Comparison of ENCODE assay signal across 8 cellular contexts in the genomic region with DNA sequence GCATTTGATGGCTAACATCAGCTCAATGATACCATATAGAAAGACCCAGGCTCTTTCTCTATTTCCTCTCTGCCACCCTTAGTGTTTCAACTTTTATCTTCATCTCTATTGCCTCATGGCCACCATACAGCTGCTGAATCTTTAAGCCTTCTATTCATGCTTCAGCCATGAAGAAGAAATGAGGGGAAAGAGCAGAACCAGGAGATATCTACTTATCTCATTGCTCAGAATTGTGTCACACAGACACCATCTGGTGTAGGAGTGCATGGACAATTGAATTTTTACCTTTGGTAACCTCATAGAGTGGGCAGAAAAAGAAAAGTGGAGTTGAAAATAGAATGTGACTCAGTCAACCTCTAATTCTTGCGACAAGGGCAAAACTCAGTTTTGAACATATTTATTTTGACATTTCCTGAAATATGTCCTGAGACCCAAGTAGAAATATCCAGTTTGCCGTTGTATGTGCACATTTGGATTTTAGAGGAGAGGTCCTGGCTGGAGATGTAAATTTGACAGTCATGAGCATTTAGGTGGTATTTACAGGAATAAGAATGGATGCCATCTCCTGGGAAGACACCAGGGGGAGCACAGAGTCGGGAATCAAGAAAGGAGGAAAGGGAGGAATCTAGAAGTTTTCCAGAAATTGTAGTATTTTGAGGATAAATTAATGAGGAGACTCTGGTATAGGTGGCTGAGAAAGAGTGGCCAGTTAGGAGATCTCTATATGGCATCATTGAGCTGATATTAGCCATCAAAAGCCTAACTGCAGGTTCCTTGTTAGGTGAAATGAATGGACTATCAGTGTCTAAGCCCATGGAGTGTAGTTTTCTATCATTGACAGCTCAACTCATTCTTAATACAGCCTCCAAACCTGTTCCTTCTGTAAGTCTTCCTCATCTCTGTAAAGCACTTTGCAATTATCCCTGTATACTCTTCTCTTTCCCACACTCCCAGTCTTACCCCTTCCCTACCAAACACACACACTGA. TPM values are rescaled to one million over a fixed set of nuclear protein-coding genes. Genes with fewer than 3 reads are reported as not detected.
DNase-seq lines count a peak whose midpoint lies in the region; ATAC-seq, FAIRE-seq and TF ChIP-seq lines count a peak whose summit lies in the region.

No MANE protein-coding gene starts in this region.

- H3K27ac ChIP-seq in GM23248 (no peak overlapping the region), VCaP (no peak overlapping the region), small intestine (ENCODE audit: low read depth in 1 of 2, low read length in 1 of 2) (no peak overlapping the region)

- in situ Hi-C loops in GM23248 (cut with MboI): no loop called here

- H3K9me3 ChIP-seq in GM23248 (ENCODE audit: low read depth) (no peaks in the 10 kb centered on the region), small intestine (ENCODE audit: control insufficient read depth, low read depth) (no peaks in the 10 kb centered on the region)

- no peaks in the 10 kb centered on the region for H3K79me2 ChIP-seq in GM23248 (ENCODE audit: insufficient read depth)

- H3K4me3 ChIP-seq in GM23248: no peak overlapping the region
- H3K4me3 ChIP-seq in small intestine (ENCODE audit: low read depth in 1 of 2, low read length in 2 of 2): no peak overlapping the region

- no peak for FAIRE-seq in small intestine (lab: Jason Lieb, UNC)

- H3K27me3 ChIP-seq in GM23248 (replicated peaks; ENCODE audit: insufficient read depth) (peaks cover 14% of the 10 kb centered on the region; the same call in 1 of the 2 replicates), small intestine (ENCODE audit: control insufficient read depth in 2 of 2, insufficient read depth in 2 of 2, low read length in 2 of 2) (no peaks in the 10 kb centered on the region)

- DNase-seq in A172 (ENCODE audit: low spot score): peak; percentile 6
- DNase-seq in GM23248: peak; percentile 47
- DNase-seq in hepatic stellate cell (ENCODE audit: low spot score): peak; percentile 11
- DNase-seq in small intestine: peak; percentile 27

- H3K9me2 ChIP-seq in GM23248 (ENCODE audit: insufficient read depth): no peaks in the 10 kb centered on the region

- H3K36me3 ChIP-seq in GM23248 (ENCODE audit: low read depth) (no peaks in the 10 kb centered on the region), small intestine (ENCODE audit: control insufficient read depth in 2 of 2, insufficient read depth in 2 of 2, low read length in 2 of 2) (no peaks in the 10 kb centered on the region)

- H2AFZ ChIP-seq in GM23248: no peak overlapping the region

- H3F3A ChIP-seq in GM23248 (ENCODE audit: insufficient read depth): no peaks in the 10 kb centered on the region

- no peaks in the 10 kb centered on the region for H4K20me1 ChIP-seq in GM23248 (ENCODE audit: insufficient read depth)

- H3K4me2 ChIP-seq in GM23248 (ENCODE audit: unreplicated experiment): no peak overlapping the region

- ATAC-seq in GM21825 (IDR thresholded peaks at IDR 0.05; ENCODE audit: unreplicated experiment) (no peak), GM18858 (IDR thresholded peaks at IDR 0.05; ENCODE audit: unreplicated experiment) (no peak), GM21526 (IDR thresholded peaks at IDR 0.05; ENCODE audit: low FRiP score, unreplicated experiment) (no peak)

- H3K4me1 ChIP-seq in GM23248 (ENCODE audit: insufficient read depth): no peaks in the 10 kb centered on the region
- no peaks in the 10 kb centered on the region for H3K4me1 ChIP-seq in small intestine (ENCODE audit: control insufficient read depth in 2 of 2, insufficient read depth in 1 of 2, low read depth in 1 of 2, low read length in 1 of 2)

- 12 to 16% methylated on average over 3 of the region's 3 CpGs for WGBS in GM23248 (ENCODE audit: low coverage in 1 of 2, low lambda C conversion rate in 2 of 2, missing lambda C conversion rate in 2 of 2), 2 experiments
- WGBS in small intestine, 3 donors: 35 to 44% (median 42%) methylated on average over 3 of the region's 3 CpGs

- H3K9ac ChIP-seq in GM23248: no peak overlapping the region

- TF ChIP-seq CTCF in VCaP (conservative IDR thresholded peaks at IDR 0.05): peak; percentile 88

RNA-seq across cellular contexts. Expression of gene GAPT, which starts 7.0 kb away (rescaled TPM):
- not detected in 2 replicates for total RNA-seq in A172 (2014; rRNA removed; shearing (Covaris generic))
- not detected in 2 replicates for total RNA-seq in GM23248 (2014; rRNA removed; shearing (Covaris generic))
- not detected in 2 replicates for polyA plus RNA-seq in GM23248 (2016; fragmentation: Nextera tagmentation; extraction: Ambion mirVana)
- polyA plus RNA-seq in small intestine: 1 to 10 TPM in 1 of 3 donors, under 1 TPM in 1, not detected in 1; 0.46 to 5.1 TPM

RNA-seq across cellular contexts. Expression of gene PLK2, which starts 38.4 kb away (rescaled TPM):
- total RNA-seq in A172 (2014; rRNA removed; shearing (Covaris generic)): 381 and 541 TPM in 2 replicates
- 92.3 and 122 TPM in 2 replicates for total RNA-seq in GM23248 (2014; rRNA removed; shearing (Covaris generic))
- polyA plus RNA-seq in GM23248 (2016; fragmentation: Nextera tagmentation; extraction: Ambion mirVana) (43.8 and 45.2 TPM in 2 replicates), small intestine (10 to 100 TPM in 1 of 3 donors, 1 to 10 TPM in 2; 5.8 to 10.3 (median 9.1) TPM)
